Comparison of ENCODE assay signal across 15 cellular contexts in the genomic region with DNA sequence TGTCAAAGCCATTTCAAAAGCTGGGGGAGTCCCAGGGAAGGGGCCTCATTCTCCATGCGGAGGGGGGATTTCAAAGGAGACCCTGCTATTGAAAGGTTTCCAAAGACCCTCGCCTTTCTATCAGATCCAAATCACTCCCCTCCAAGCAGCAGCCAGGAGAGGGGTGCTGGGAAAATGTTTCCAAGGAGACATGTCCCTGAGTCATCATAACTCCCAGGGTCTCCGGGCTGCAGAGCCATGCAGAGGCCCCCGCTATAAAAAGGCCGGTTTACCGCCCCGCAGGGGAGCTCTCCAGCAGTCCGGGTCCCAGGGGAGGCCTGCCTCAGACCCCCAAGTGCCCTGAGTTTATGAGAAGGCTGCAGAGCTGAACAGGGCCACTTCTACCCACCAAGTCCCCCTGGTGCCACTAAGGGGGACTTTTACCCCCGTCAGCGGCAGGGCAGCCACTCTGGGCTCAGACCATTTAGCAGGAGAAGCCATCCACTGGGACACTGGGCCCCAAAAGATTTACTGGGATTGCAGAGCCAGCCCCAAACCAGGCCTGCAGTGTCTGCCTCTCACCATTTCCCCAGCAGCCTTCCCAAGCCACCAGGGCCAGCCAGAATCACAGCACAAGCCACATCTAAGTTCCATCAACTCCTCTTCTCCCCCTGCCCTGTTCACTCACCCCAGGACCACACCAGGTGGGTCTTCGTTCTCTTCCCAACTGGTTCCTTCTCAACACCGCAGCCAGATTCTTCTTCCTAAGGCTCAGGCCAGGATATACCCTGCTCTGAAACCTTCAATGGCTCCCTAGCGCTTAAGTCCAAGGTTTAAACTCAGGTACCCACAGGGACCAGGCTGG.
DNase-seq lines count a peak whose midpoint lies in the region; ATAC-seq and TF ChIP-seq lines count a peak whose summit lies in the region.
"Had no signal": no experiment of that assay in that cellular context is flagged by ENCODE, and none has a peak within 500 bp of the region (broad histone marks: within the 10 kb centered on the region; RNA-seq: fewer than 3 reads in every experiment).

No MANE protein-coding gene starts in this region.

- H3K4me3 ChIP-seq in heart right ventricle (no peak overlapping the region), right atrium auricular region (no peak overlapping the region), esophagus muscularis mucosa (no peak overlapping the region), aorta (ENCODE audit: low read length in 2 of 2) (no peak overlapping the region)
- H3K4me3 ChIP-seq: body of pancreas had no signal

- H3K27me3 ChIP-seq in heart right ventricle (no peaks in the 10 kb centered on the region), right atrium auricular region (no peaks in the 10 kb centered on the region), esophagus muscularis mucosa (no peaks in the 10 kb centered on the region), aorta (ENCODE audit: control insufficient read depth in 1 of 2, insufficient read depth in 2 of 2, low read length in 1 of 2) (no peaks in the 10 kb centered on the region)
- H3K27me3 ChIP-seq: body of pancreas had no signal

- ATAC-seq in heart right ventricle (peak in 1 of 8 donors; percentile 22), omental fat pad (ENCODE audit: low FRiP score) (peak; percentile 5), aorta (ENCODE audit: low FRiP score) (peak; percentile 24), HG03196 (IDR thresholded peaks at IDR 0.05; ENCODE audit: unreplicated experiment) (no peak), HG03175 (IDR thresholded peaks at IDR 0.05; ENCODE audit: unreplicated experiment) (no peak)
- ATAC-seq: activated T-cell treated with anti-CD3 and anti-CD28 coated beads, Interleukin-2, amount 50 U/mL, for 4 hours; PC-3 had no signal

- TF ChIP-seq CTCF in heart right ventricle (IDR thresholded peaks at IDR 0.05) (no peak), right atrium auricular region (IDR thresholded peaks at IDR 0.05) (no peak), esophagus muscularis mucosa (IDR thresholded peaks at IDR 0.05) (no peak), omental fat pad (IDR thresholded peaks at IDR 0.05) (no peak)

- intact Hi-C loops in heart right ventricle (cut with DNase I) (no loop called here), esophagus muscularis mucosa (cut with DNase I) (no loop called here), aorta (cut with DNase I) (loop anchor here (10.0 kb wide), 1 partner anchor 233 kb away; a partner anchor contains a TSS)

- no peaks in the 10 kb centered on the region for H3K9me3 ChIP-seq in heart right ventricle
- H3K9me3 ChIP-seq in right atrium auricular region = no peaks in the 10 kb centered on the region
- no peaks in the 10 kb centered on the region for H3K9me3 ChIP-seq in esophagus muscularis mucosa
- no peaks in the 10 kb centered on the region for H3K9me3 ChIP-seq in aorta (ENCODE audit: control insufficient read depth, low read length)
- H3K9me3 ChIP-seq: body of pancreas had no signal

- H3K27ac ChIP-seq in heart right ventricle = peak overlapping the region; percentile 7 to 87 (median 74)
- H3K27ac ChIP-seq in right atrium auricular region = peak overlapping the region in 1 of 2 donors; percentile 73
- H3K27ac ChIP-seq in esophagus muscularis mucosa (replicated peaks in 1 of 4) = peak overlapping the region; percentile 42 to 71 (median 58)
- peak overlapping the region; percentile 68 to 86 for H3K27ac ChIP-seq in aorta (ENCODE audit: low read depth in 1 of 2, low read length in 2 of 2)

- H3K4me1 ChIP-seq in heart right ventricle (peaks cover 3 to 29% (median 21%) of the 10 kb centered on the region in 9 donors), right atrium auricular region (peaks cover 0 to 31% of the 10 kb centered on the region in 2 donors), esophagus muscularis mucosa (peaks cover 21 to 38% (median 36%) of the 10 kb centered on the region in 4 donors), aorta (ENCODE audit: control insufficient read depth in 1 of 2, insufficient read depth in 2 of 2, low read length in 2 of 2) (peaks cover 0 to 5% of the 10 kb centered on the region in 2 donors)

- H3K36me3 ChIP-seq in heart right ventricle (peaks cover 0 to 18% (median 0%) of the 10 kb centered on the region in 9 donors), right atrium auricular region (no peaks in the 10 kb centered on the region), esophagus muscularis mucosa (peaks cover 0 to 10% (median 2%) of the 10 kb centered on the region in 4 donors), aorta (ENCODE audit: control insufficient read depth in 1 of 2, insufficient read depth in 2 of 2, low read length in 1 of 2) (no peaks in the 10 kb centered on the region)

- no peak for DNase-seq in heart right ventricle
- DNase-seq in right atrium auricular region (ENCODE audit: low spot score) = no peak
- no peak for DNase-seq in esophagus muscularis mucosa (ENCODE audit: extremely low spot score)
- no peak for DNase-seq in omental fat pad (ENCODE audit: low spot score)
- DNase-seq in aorta = peak in 1 of 2 donors; percentile 69
- DNase-seq in NCI-H82 treated with DMSO at 0.1 percent for 48 hours (lab: John Stamatoyannopoulos, UW; ENCODE audit: unreplicated experiment) = no peak
- DNase-seq: activated CD4-positive, CD25-positive, alpha-beta regulatory T cell treated with anti-CD3 and anti-CD28 coated beads, Interleukin-2, amount 50 U/mL, for 72 hours; activated T-cell treated with anti-CD3 and anti-CD28 coated beads, Interleukin-2, amount 50 U/mL, for 4 hours; body of pancreas; NCI-H1105 treated with DMSO at 0.1 percent for 48 hours; NCI-H446 treated with DMSO at 0.1 percent for 48 hours; PC-3; stimulated activated CD4-positive, alpha-beta T cell treated with anti-CD3 and anti-CD28 coated beads, Interleukin-15, amount 100 ng/mL, for 24 hours had no signal

- no peak for TF ChIP-seq EP300 in esophagus muscularis mucosa (IDR thresholded peaks at IDR 0.05)

- no peak for TF ChIP-seq POLR2A in esophagus muscularis mucosa (IDR thresholded peaks at IDR 0.05; ENCODE audit: low read depth)

- 76 to 86% methylated on average over 13 of the region's 13 CpGs for WGBS in heart right ventricle, 2 donors
- WGBS in esophagus muscularis mucosa = 84% methylated on average over 7 of the region's 13 CpGs
- WGBS in aorta, 2 donors = 69 to 75% methylated on average over 13 of the region's 13 CpGs

Comparison
In these comparisons a context has a peak if more than half of its experiments do, and no peak if none do; other contexts are left out.
1. ATAC-seq: peak in omental fat pad (single experiment) and aorta (single experiment); none in HG03196 (single experiment) and HG03175 (single experiment).
2. intact Hi-C loops: an anchor here in aorta (10.0 kb wide); none called in heart right ventricle and esophagus muscularis mucosa.